8 cellular contexts compared by ENCODE assay signal in the genomic region with DNA sequence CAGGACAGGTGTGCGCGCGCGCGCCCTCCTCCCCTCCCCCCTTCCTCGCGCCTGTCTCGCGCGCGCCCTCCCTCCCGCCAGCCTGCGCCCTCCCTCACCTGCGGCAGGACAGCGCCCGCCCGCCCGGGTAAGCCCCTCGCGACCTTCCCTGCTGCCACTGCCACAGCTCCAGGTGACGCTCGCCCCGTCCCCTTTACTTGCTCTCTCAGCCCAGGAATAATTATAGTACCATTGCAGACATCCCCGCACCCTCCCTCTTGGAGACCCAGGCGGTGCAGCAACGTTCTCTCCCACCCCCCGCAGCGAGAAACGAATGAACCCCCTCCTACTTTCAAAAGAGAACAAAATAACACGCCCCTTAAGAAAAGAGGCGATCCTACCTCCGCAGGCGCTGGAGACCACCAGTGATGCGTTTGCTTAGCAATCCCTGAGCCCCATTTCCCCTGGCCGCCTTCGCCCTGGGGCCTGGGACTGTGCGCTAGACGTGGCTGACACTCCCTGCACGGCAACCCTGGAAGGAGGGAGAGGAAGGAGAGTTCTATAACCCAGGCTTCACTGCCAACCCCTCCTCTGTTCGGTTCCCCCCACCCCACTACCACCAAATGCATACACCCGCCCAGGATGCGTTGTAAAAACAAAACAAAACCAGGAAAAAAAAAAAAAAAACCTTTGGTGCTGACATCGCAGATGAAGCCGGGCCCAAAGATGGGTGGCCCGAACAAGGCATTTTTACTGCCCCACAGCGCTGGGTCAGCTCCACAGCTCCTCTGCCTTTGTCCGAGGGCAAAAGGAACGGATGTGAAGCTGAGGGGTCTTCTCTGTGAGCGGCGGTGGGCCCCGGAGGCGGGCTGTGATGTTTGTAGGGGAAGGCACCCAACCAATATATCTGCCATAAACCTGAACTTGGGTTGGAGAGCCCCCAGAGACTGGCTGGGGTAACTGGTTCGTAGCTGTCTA. TPM values are rescaled to one million over a fixed set of nuclear protein-coding genes. Genes with fewer than 3 reads are reported as not detected.
DNase-seq lines count a peak whose midpoint lies in the region; ATAC-seq and TF ChIP-seq lines count a peak whose summit lies in the region.

No MANE protein-coding gene starts in this region.

- peaks cover 32% of the 10 kb centered on the region for H3K4me1 ChIP-seq in OCI-LY3 (ENCODE audit: low read length)
- peaks cover 33 to 70% (median 54%) of the 10 kb centered on the region in 6 donors for H3K4me1 ChIP-seq in spleen

- H3K79me2 ChIP-seq in OCI-LY3 (ENCODE audit: low read length) = peaks cover 49% of the 10 kb centered on the region

- H3K36me3 ChIP-seq in OCI-LY3 (replicated peaks; ENCODE audit: low read depth, low read length) (no peaks in the 10 kb centered on the region), spleen (no peaks in the 10 kb centered on the region)

- peak; percentile 63 for DNase-seq in NCI-H748 (lab: John Stamatoyannopoulos, UW; ENCODE audit: unreplicated experiment)
- no peak for DNase-seq in NCI-H748 treated with DMSO at 0.1 percent for 48 hours (lab: John Stamatoyannopoulos, UW)
- DNase-seq in spleen = peak; percentile 85
- no peak for DNase-seq in medulla oblongata (ENCODE audit: extremely low spot score)

- H4K20me1 ChIP-seq in OCI-LY3 (ENCODE audit: insufficient read depth, low read length) = peaks cover 14% of the 10 kb centered on the region; the same call in 1 of the 2 replicates

- H3K4me2 ChIP-seq in OCI-LY3 (ENCODE audit: low read length) = peak overlapping the region; percentile 97

- 2 to 3% (median 2%) methylated on average over 38 to 53 of the region's 53 CpGs for WGBS in spleen, 5 donors

- no peaks in the 10 kb centered on the region; the same call in 1 of the 2 replicates for H3K27me3 ChIP-seq in OCI-LY3 (ENCODE audit: low read depth, low read length)
- peaks cover 0 to 52% (median 0%) of the 10 kb centered on the region in 7 donors for H3K27me3 ChIP-seq in spleen (replicated peaks in 1 of 7)

- H2AFZ ChIP-seq in OCI-LY3 (ENCODE audit: low read depth, low read length) = peak overlapping the region; percentile 31; the same call in 1 of the 2 replicates

- H3K9ac ChIP-seq in OCI-LY3 (ENCODE audit: low read length) = peak overlapping the region; percentile 66

- TF ChIP-seq POLR2A in spleen (IDR thresholded peaks at IDR 0.05) = no peak

- intact Hi-C loops in spleen (cut with DNase I; ENCODE audit: low total_unique reads) = no loop called here

- peak overlapping the region; percentile 65 for H3K27ac ChIP-seq in OCI-LY3 (ENCODE audit: low read length)
- peak overlapping the region; percentile 98 for H3K27ac ChIP-seq in angular gyrus (ENCODE audit: low read depth, low read length)
- peak overlapping the region; percentile 96 to 99 (median 98) for H3K27ac ChIP-seq in spleen

- no peak for TF ChIP-seq CTCF in OCI-LY3 (IDR thresholded peaks at IDR 0.05; ENCODE audit: low read depth, low read length)
- no peak for TF ChIP-seq CTCF in spleen (IDR thresholded peaks at IDR 0.05 in 8 of 11, conservative IDR thresholded peaks at IDR 0.05 in 3 of 11)

- H3K9me3 ChIP-seq in OCI-LY3 (ENCODE audit: insufficient read depth, low read length) (no peaks in the 10 kb centered on the region), iPS-18c (ENCODE audit: control insufficient read depth, insufficient read depth, low read length) (no peaks in the 10 kb centered on the region), spleen (no peaks in the 10 kb centered on the region)

- no peak for ATAC-seq in HG03342 (IDR thresholded peaks at IDR 0.05; ENCODE audit: unreplicated experiment)

- H3K4me3 ChIP-seq in OCI-LY3 (ENCODE audit: low read length) = peak overlapping the region; percentile 98
- H3K4me3 ChIP-seq in iPS-18c (ENCODE audit: insufficient read depth, low read depth, low read length) = peak overlapping the region; percentile 86
- peak overlapping the region; percentile 52 to 86 (median 66) for H3K4me3 ChIP-seq in spleen

RNA-seq across cellular contexts. Expression of a gene that starts 5.5 kb away (rescaled TPM):
- 10 to 100 TPM; 19.0 to 36.2 (median 28.2) TPM for total RNA-seq in spleen
- polyA plus RNA-seq in spleen = 1 to 10 TPM; 2.8 to 4.7 (median 3.0) TPM

RNA-seq across cellular contexts. Expression of a gene that starts 17.4 kb away (rescaled TPM):
- total RNA-seq in spleen = 10 to 100 TPM in 5 of 7 donors, 1 to 10 TPM in 2; 8.1 to 20.4 (median 12.8) TPM
- polyA plus RNA-seq in spleen = 1 to 10 TPM; 4.7 to 6.4 (median 4.9) TPM

Comparison
In these comparisons a context has a peak if more than half of its experiments do, and no peak if none do; other contexts are left out.
1. DNase-seq: peak in NCI-H748 (single experiment) and spleen (single experiment); none in NCI-H748 treated with DMSO at 0.1 percent for 48 hours (single experiment) and medulla oblongata (single experiment).
2. Peak in every context shown above with its lines, with median percentiles within 50 percentile points of each other: H3K27ac ChIP-seq and H3K4me3 ChIP-seq.